ENCODE assay signal across 20 cellular contexts in the genomic region with DNA sequence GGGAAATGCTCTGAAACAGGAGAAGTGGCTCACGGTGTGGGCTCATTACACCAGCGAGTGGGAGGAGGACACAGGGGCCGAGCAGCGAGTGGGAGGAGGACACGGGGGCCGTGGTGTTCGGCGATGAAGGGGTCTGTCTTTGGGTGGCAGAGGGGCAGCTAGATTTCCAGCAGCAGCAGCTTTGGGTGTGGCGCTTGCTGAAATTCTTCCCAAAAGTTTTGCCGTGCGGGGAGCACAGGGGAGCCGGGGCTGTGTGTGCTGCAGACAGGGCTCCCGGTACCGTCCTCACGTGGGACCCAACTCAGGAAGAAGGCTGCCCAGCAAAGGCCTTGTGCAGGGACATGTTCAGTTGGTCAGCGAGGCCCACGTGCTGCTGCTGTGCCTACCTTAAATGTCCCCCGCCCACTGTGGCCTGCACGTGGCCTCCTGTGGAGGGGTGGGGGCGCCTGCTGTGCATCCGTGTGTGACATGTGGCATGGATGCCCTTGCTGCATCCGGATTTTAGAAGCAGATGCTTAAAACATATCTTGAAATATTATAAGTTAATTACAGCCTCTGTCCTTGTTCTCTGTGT.
DNase-seq lines count a peak whose midpoint lies in the region; ATAC-seq and TF ChIP-seq lines count a peak whose summit lies in the region.
"Had no signal": no experiment of that assay in that cellular context is flagged by ENCODE, and none has a peak within 500 bp of the region (broad histone marks: within the 10 kb centered on the region; RNA-seq: fewer than 3 reads in every experiment).

No MANE protein-coding gene starts in this region.

- no peak overlapping the region for H3K18ac ChIP-seq in H9 (ENCODE audit: insufficient read length, low read depth, low read length)

- H3K4me1 Mint-ChIP-seq in H9: 0 out of 4 replicates have a peak, but pooled peaks cover 0 to under 1% of the 10 kb centered on the region in 2 experiments
- peaks cover 26% of the 10 kb centered on the region for H3K4me1 Mint-ChIP-seq in T-helper 17 cell
- peaks cover 34% of the 10 kb centered on the region for H3K4me1 Mint-ChIP-seq in stimulated activated effector memory CD8-positive, alpha-beta T cell treated with anti-CD3 and anti-CD28 coated beads, Interleukin-12 subunit alpha, Interleukin-12 subunit beta, amount 100 ng/mL, for 72 hours

- H3K4ac ChIP-seq in H9 (ENCODE audit: low read depth, low read length): no peak overlapping the region

- H2BK12ac ChIP-seq in H9 (ENCODE audit: insufficient read length, low read depth, low read length): no peak overlapping the region

- H3K23ac ChIP-seq in H9 (ENCODE audit: insufficient read length, low read depth, low read length): no peak overlapping the region

- no peak overlapping the region for H3K4me2 ChIP-seq in H9 (ENCODE audit: insufficient read depth, insufficient read length, low read length)
- H3K4me2 ChIP-seq: BLaER1 had no signal

- TF ChIP-seq CTCF in H9 (conservative IDR thresholded peaks at IDR 0.05): no peak

- no peak overlapping the region for H4K5ac ChIP-seq in H9 (ENCODE audit: insufficient read length, low read depth, low read length)

- H3K9me3 ChIP-seq in H9 (ENCODE audit: control insufficient read depth, low read depth, low read length) (no peaks in the 10 kb centered on the region), T-helper 17 cell (ENCODE audit: control insufficient read depth, low read length, poor library complexity, severe bottlenecking) (no peaks in the 10 kb centered on the region)

- no peak overlapping the region for H3K9ac ChIP-seq in H9 (ENCODE audit: extremely low read depth, insufficient read length, low read length)
- H3K9ac ChIP-seq: BLaER1 had no signal

- H3K23me2 ChIP-seq in H9 (ENCODE audit: insufficient read length, low read depth, low read length, poor library complexity, severe bottlenecking): no peaks in the 10 kb centered on the region

- H3K27ac Mint-ChIP-seq in H9 (peak overlapping the region; percentile 46 to 63 (median 49); a peak in 5 of 7 replicates), T-helper 17 cell (peak overlapping the region; percentile 91)
- peak overlapping the region; percentile 60 for H3K27ac Mint-ChIP-seq in stimulated activated effector memory CD8-positive, alpha-beta T cell treated with anti-CD3 and anti-CD28 coated beads, Interleukin-12 subunit alpha, Interleukin-12 subunit beta, amount 100 ng/mL, for 72 hours
- H3K27ac Mint-ChIP-seq: CD4-positive, alpha-beta T cell; HFFc6 had no signal

- no peak overlapping the region for H3K56ac ChIP-seq in H9 (ENCODE audit: insufficient read length, low read depth, low read length)

- peaks cover 0 to 4% of the 10 kb centered on the region in 2 experiments; a peak in 1 of 5 replicates for H3K9me3 Mint-ChIP-seq in H9
- peaks cover 4% of the 10 kb centered on the region for H3K9me3 Mint-ChIP-seq in stimulated activated effector memory CD8-positive, alpha-beta T cell treated with anti-CD3 and anti-CD28 coated beads, Interleukin-12 subunit alpha, Interleukin-12 subunit beta, amount 100 ng/mL, for 72 hours
- H3K9me3 Mint-ChIP-seq: CD4-positive, alpha-beta T cell had no signal

- H2BK120ac ChIP-seq in H9 (ENCODE audit: low read depth, low read length, poor library complexity, severe bottlenecking): no peak overlapping the region

- H3K79me1 ChIP-seq in H9 (ENCODE audit: insufficient read depth, low read depth, low read length, poor library complexity, severe bottlenecking): peaks cover 2% of the 10 kb centered on the region

- no peak overlapping the region for H2BK20ac ChIP-seq in H9 (ENCODE audit: low read depth, low read length, poor library complexity, severe bottlenecking)

- no peak overlapping the region for H4K8ac ChIP-seq in H9 (replicated peaks; ENCODE audit: insufficient read length, low read depth, low read length)

- no peak overlapping the region for H3K14ac ChIP-seq in H9 (ENCODE audit: insufficient read depth, low read length)

- no CpG with 5 or more reads among the region's 22 CpGs for WGBS in H9 (ENCODE audit: extremely low coverage, insufficient read length, low lambda C conversion rate)

- DNase-seq in H9 (no peak), T-helper 17 cell (no peak), mesenteric fat pad (ENCODE audit: low spot score) (peak; percentile 85), cerebellum (ENCODE audit: low spot score) (no peak), glomerular visceral epithelial cell (ENCODE audit: extremely low spot score) (no peak), dermis blood vessel endothelial cell (no peak)
- no peak for DNase-seq in stimulated activated effector memory CD8-positive, alpha-beta T cell treated with anti-CD3 and anti-CD28 coated beads, Interleukin-12 subunit alpha, Interleukin-12 subunit beta, amount 100 ng/mL, for 72 hours (ENCODE audit: low spot score in 2 of 2)
- DNase-seq: CD4-positive, alpha-beta T cell; COR-L47; DMS79; HFFc6; MV-4-11; NCI-H1694 treated with DMSO at 0.1 percent for 48 hours; NCI-H2081 treated with DMSO at 0.1 percent for 48 hours; NCI-H2171 treated with DMSO at 0.1 percent for 48 hours; NCI-H526 treated with DMSO at 0.1 percent for 48 hours; OCI-M1 had no signal

- H3K36me3 Mint-ChIP-seq in H9 (ENCODE audit: insufficient read depth in 1 of 3, low read depth in 3 of 3) (peaks cover 50 to 75% (median 74%) of the 10 kb centered on the region in 3 experiments), T-helper 17 cell (ENCODE audit: low read depth) (peaks cover 15% of the 10 kb centered on the region)
- peaks cover 78% of the 10 kb centered on the region for H3K36me3 Mint-ChIP-seq in stimulated activated effector memory CD8-positive, alpha-beta T cell treated with anti-CD3 and anti-CD28 coated beads, Interleukin-12 subunit alpha, Interleukin-12 subunit beta, amount 100 ng/mL, for 72 hours

- H3T11ph ChIP-seq in H9 (ENCODE audit: low read length): no peak overlapping the region

- H3K27me3 ChIP-seq in H9 (ENCODE audit: insufficient read depth, low read length): no peaks in the 10 kb centered on the region
- H3K27me3 ChIP-seq: BLaER1 had no signal

- H2BK5ac ChIP-seq in H9 (ENCODE audit: insufficient read length, low read length): no peak overlapping the region

- H3K4me3 Mint-ChIP-seq in H9 (no peak overlapping the region), T-helper 17 cell (no peak overlapping the region)
- no peak overlapping the region for H3K4me3 Mint-ChIP-seq in stimulated activated effector memory CD8-positive, alpha-beta T cell treated with anti-CD3 and anti-CD28 coated beads, Interleukin-12 subunit alpha, Interleukin-12 subunit beta, amount 100 ng/mL, for 72 hours
- H3K4me3 Mint-ChIP-seq: CD4-positive, alpha-beta T cell; HFFc6; IgD-negative memory B cell had no signal

- H4K20me1 ChIP-seq in H9 (ENCODE audit: control insufficient read depth, insufficient read depth, insufficient read length): no peaks in the 10 kb centered on the region

- no peak overlapping the region for H4K91ac ChIP-seq in H9 (ENCODE audit: insufficient read length, low read depth, low read length)

- H3K79me2 ChIP-seq in H9 (ENCODE audit: insufficient read depth, low read length): no peaks in the 10 kb centered on the region

- ATAC-seq in T-helper 17 cell: no peak
- ATAC-seq in stimulated activated effector memory CD8-positive, alpha-beta T cell treated with anti-CD3 and anti-CD28 coated beads, Interleukin-12 subunit alpha, Interleukin-12 subunit beta, amount 100 ng/mL, for 72 hours: no peak
- ATAC-seq: Right ventricle myocardium inferior had no signal

- H2BK15ac ChIP-seq in H9 (ENCODE audit: low read depth, low read length): no peak overlapping the region

- H2AFZ ChIP-seq in H9 (ENCODE audit: low read length): no peak overlapping the region

- no peaks in the 10 kb centered on the region; the same call in 1 of the 2 replicates for H3K27me3 Mint-ChIP-seq in H9 (ENCODE audit: low read depth)
- no peaks in the 10 kb centered on the region for H3K27me3 Mint-ChIP-seq in T-helper 17 cell
- H3K27me3 Mint-ChIP-seq: CD4-positive, alpha-beta T cell; IgD-negative memory B cell had no signal

- H3K4me1 ChIP-seq in H9 (ENCODE audit: insufficient read depth, low read length): no peaks in the 10 kb centered on the region

- H2AK5ac ChIP-seq in H9 (ENCODE audit: insufficient read length, low read length): no peak overlapping the region

- no peak overlapping the region for H3K27ac ChIP-seq in H9 (ENCODE audit: insufficient read length, low read depth, low read length)
- H3K27ac ChIP-seq: BLaER1 had no signal
